Comparison of ENCODE assay signal across 9 cellular contexts in the genomic region with DNA sequence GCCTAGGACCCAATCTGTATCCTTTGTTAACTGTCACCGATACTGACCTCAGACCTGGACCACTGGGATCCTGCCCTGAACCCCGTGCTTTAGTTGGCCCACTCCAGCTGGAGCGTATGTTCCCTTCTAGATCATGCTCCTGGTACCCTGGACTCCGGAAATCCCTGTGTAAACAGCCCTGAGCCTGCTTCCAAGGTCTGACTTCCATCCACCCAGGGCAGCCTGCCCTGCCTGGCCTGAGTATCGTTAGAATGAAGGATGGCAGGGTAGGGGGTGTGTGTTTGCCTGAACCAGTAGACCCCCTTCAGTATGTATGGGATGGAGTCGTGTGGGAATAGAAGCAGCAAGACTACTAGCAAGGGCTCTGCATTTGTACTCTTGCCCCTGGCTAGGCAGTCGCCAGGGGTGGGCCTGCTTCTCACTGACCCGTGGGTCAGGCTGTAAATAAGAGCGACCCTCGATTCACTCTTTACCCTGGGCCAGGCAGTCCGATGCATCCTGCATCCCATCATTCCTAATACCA. TPM values are rescaled to one million over a fixed set of nuclear protein-coding genes. Genes with fewer than 3 reads are reported as not detected.
A peak's percentile ranks its signal among the peaks of the same experiment; 100 is the strongest.
DNase-seq lines count a peak whose midpoint lies in the region; ATAC-seq, FAIRE-seq and TF ChIP-seq lines count a peak whose summit lies in the region.
"Had no signal": no experiment of that assay in that cellular context is flagged by ENCODE, and none has a peak within 500 bp of the region (broad histone marks: within the 10 kb centered on the region; RNA-seq: fewer than 3 reads in every experiment).

No MANE protein-coding gene starts in this region.

- no peaks in the 10 kb centered on the region for H4K20me1 ChIP-seq in H1 (replicated peaks in 1 of 2; ENCODE audit: control insufficient read depth in 1 of 2, insufficient read depth in 2 of 2, low read length in 2 of 2)

- CTCF ChIA-PET in AG04450 (lab: Charles Lee), result interaction anchor here (3.1 kb wide), 1 partner anchor 51 kb away, joined by 20 read pairs; a partner anchor contains a TSS
- CTCF ChIA-PET in H1 (lab: Charles Lee; ENCODE audit: partially characterized antibody), result interaction anchor here (0.6 to 4.8 kb wide), 4 partner anchors 11 to 391 kb away, joined by 3 to 43 read pairs (median 4); no protein-coding TSS in a partner anchor

- peaks cover 4 to 15% of the 10 kb centered on the region in 2 experiments for H3K79me2 ChIP-seq in H1 (ENCODE audit: control insufficient read depth in 1 of 2, insufficient read depth in 2 of 2, low read length in 2 of 2)

- no peak for ATAC-seq in GM18873 (IDR thresholded peaks at IDR 0.05; ENCODE audit: low FRiP score, unreplicated experiment)

- no peak for FAIRE-seq in H1 (lab: Jason Lieb, UNC)

- H3K36me3 Mint-ChIP-seq in nephron (ENCODE audit: low read depth), result peaks cover 8% of the 10 kb centered on the region

- no peak overlapping the region for H3K23ac ChIP-seq in H1 (ENCODE audit: insufficient read length)

- H2BK20ac ChIP-seq in H1 (ENCODE audit: low read length), result no peak overlapping the region

- peaks cover 6% of the 10 kb centered on the region for H3K79me1 ChIP-seq in H1 (ENCODE audit: low read depth, low read length)

- peak overlapping the region; percentile 88; the same call in 1 of the 2 replicates for H2BK15ac ChIP-seq in H1 (ENCODE audit: low read length)

- WGBS in H1 (ENCODE audit: extremely low coverage in 1 of 2, insufficient coverage in 1 of 2, insufficient read length in 1 of 2, insufficient replicate concordance in 2 of 2, low coverage in 1 of 2, low lambda C conversion rate in 2 of 2, missing lambda C conversion rate in 1 of 2), 2 experiments, result 59% methylated on average over 11 of the region's 11 CpGs; no CpG with 5 or more reads in 1 of the 2 experiments

- POLR2A ChIA-PET in AG04450 (lab: Yijun Ruan, JAX) (no interaction called here), H1 (lab: Charles Lee; ENCODE audit: partially characterized antibody) (interaction anchor here (0.8 to 0.9 kb wide), 2 partner anchors 9 to 153 kb away, joined by 3 to 4 read pairs; no protein-coding TSS in a partner anchor)

- no peak for TF ChIP-seq EP300 in H1 (IDR thresholded peaks at IDR 0.05; ENCODE audit: borderline replicate concordance in 1 of 2, low read depth in 2 of 2, low read length in 2 of 2)

- TF ChIP-seq RAD21 in H1 (IDR thresholded peaks at IDR 0.05 in 1 of 2, conservative IDR thresholded peaks at IDR 0.05 in 1 of 2; ENCODE audit: low read depth in 2 of 2, low read length in 2 of 2), result no peak

- no peak overlapping the region for H3K56ac ChIP-seq in H1 (replicated peaks; ENCODE audit: insufficient read length, low read depth, low read length)

- no peaks in the 10 kb centered on the region for H3K27me3 Mint-ChIP-seq in nephron (ENCODE audit: low read depth)

- H3K9me3 Mint-ChIP-seq in nephron, result no peaks in the 10 kb centered on the region

- H2BK12ac ChIP-seq in H1 (ENCODE audit: low read depth, low read length), result peak overlapping the region; percentile 84; the same call in 1 of the 2 replicates

- no peak for TF ChIP-seq POLR2A in H1 (IDR thresholded peaks at IDR 0.05; ENCODE audit: control extremely low read depth in 1 of 2, low read depth in 2 of 2, low read length in 2 of 2)

- peaks cover 0 to 9% (median 4%) of the 10 kb centered on the region in 4 experiments; a peak in 5 of 8 replicates for H3K36me3 ChIP-seq in H1 (ENCODE audit: control insufficient read depth in 2 of 4, insufficient read depth in 4 of 4, low read length in 3 of 4)

- TF ChIP-seq CTCF in AG04450 (IDR thresholded peaks at IDR 0.05; ENCODE audit: low read depth, low read length), result no peak
- TF ChIP-seq CTCF in H1 (IDR thresholded peaks at IDR 0.05; ENCODE audit: control extremely low read depth in 1 of 3, insufficient read depth in 1 of 3, low read depth in 1 of 3, low read length in 3 of 3), result no peak
- TF ChIP-seq CTCF in nephron (IDR thresholded peaks at IDR 0.05; ENCODE audit: unreplicated experiment in 3 of 3), result no peak

- peak overlapping the region; percentile 68 for H3K4me3 ChIP-seq in AG04450 (ENCODE audit: low read depth, low read length)
- peak overlapping the region; percentile 50 to 98 (median 80) for H3K4me3 ChIP-seq in H1 (ENCODE audit: extremely low read depth in 1 of 4, insufficient read depth in 2 of 4, low read depth in 3 of 4, low read length in 4 of 4)

- H3K9me3 ChIP-seq in AG04450 (ENCODE audit: control insufficient read depth, insufficient read depth, low read length) (no peaks in the 10 kb centered on the region), H1 (ENCODE audit: insufficient read depth in 2 of 2, low read depth in 1 of 2, low read length in 1 of 2) (peaks cover 0 to 3% of the 10 kb centered on the region in 2 experiments; a peak in 1 of 4 replicates)

- 0 out of 2 replicates have a peak overlapping the region, but pooled peaks have one; percentile 30 for H2BK5ac ChIP-seq in H1 (ENCODE audit: low read depth, low read length)

- no peak overlapping the region for H3K27ac ChIP-seq in AG04450 (ENCODE audit: low read depth, low read length)
- H3K27ac ChIP-seq in H1 (ENCODE audit: low read depth, low read length), result no peak overlapping the region

- no peak overlapping the region for H3K14ac ChIP-seq in H1 (ENCODE audit: insufficient read length)

- no peak overlapping the region for H2AK5ac ChIP-seq in H1 (ENCODE audit: low read depth, low read length)

- no peak overlapping the region for H4K91ac ChIP-seq in H1 (replicated peaks; ENCODE audit: insufficient read length, low read length)

- H3K9ac ChIP-seq in H1 (replicated peaks in 1 of 4; ENCODE audit: extremely low read depth in 1 of 4, low read depth in 3 of 4, low read length in 3 of 4), result peak overlapping the region in 1 of 4 experiments; percentile 53; a peak in 2 of 7 replicates

- peak overlapping the region; percentile 66 for H2AFZ ChIP-seq in H1 (ENCODE audit: low read length)

- H3K4me2 ChIP-seq in H1 (ENCODE audit: insufficient read depth in 1 of 2, low read depth in 2 of 2, low read length in 2 of 2), result peak overlapping the region; percentile 78 to 100

- no peak overlapping the region for H4K5ac ChIP-seq in H1 (ENCODE audit: insufficient read length, low read depth, low read length)

- peaks cover 17% of the 10 kb centered on the region for H3K23me2 ChIP-seq in H1 (ENCODE audit: low read depth, low read length)

- H3K18ac ChIP-seq in H1 (ENCODE audit: extremely low read depth, low read length), result peak overlapping the region; percentile 87

- H3K27me3 ChIP-seq in AG04450 (ENCODE audit: control insufficient read depth, insufficient read depth, low read length) (no peaks in the 10 kb centered on the region), H1 (replicated peaks in 1 of 4; ENCODE audit: control insufficient read depth in 3 of 4, extremely low read depth in 1 of 4, insufficient read depth in 3 of 4, low read length in 3 of 4) (peaks cover 0 to 7% (median 6%) of the 10 kb centered on the region in 4 experiments; a peak in 3 of 7 replicates)

- peak overlapping the region; percentile 84 to 93 (median 87) for H3K27ac Mint-ChIP-seq in nephron

- peaks cover 4 to 22% (median 16%) of the 10 kb centered on the region in 4 experiments; a peak in 6 of 7 replicates for H3K4me1 ChIP-seq in H1 (replicated peaks in 1 of 4; ENCODE audit: control insufficient read depth in 3 of 4, insufficient read depth in 4 of 4, low read length in 3 of 4)

- peak overlapping the region; percentile 72 for H3K4ac ChIP-seq in H1 (replicated peaks; ENCODE audit: insufficient read length, low read depth, low read length)

- no peaks in the 10 kb centered on the region for H3K4me1 Mint-ChIP-seq in nephron

- no peak for DNase-seq in AG04450 (ENCODE audit: low read depth, low spot score)
- DNase-seq in HuH-7.5 (ENCODE audit: low spot score), result peak; percentile 40
- DNase-seq in H1 (ENCODE audit: low read depth in 1 of 2, low spot score in 2 of 2), result no peak
- DNase-seq in iPS-NIHi11 (ENCODE audit: low spot score), result no peak
- DNase-seq in NCI-H524 treated with DMSO at 0.1 percent for 48 hours (lab: John Stamatoyannopoulos, UW), result no peak
- DNase-seq in NCI-H526 (lab: John Stamatoyannopoulos, UW), result no peak
- DNase-seq: NCI-H226 had no signal

- no peak overlapping the region for H4K8ac ChIP-seq in H1 (ENCODE audit: extremely low read depth, insufficient read depth, low read length)

- H2BK120ac ChIP-seq in H1 (replicated peaks; ENCODE audit: low read depth, low read length), result peak overlapping the region; percentile 18

- H3K4me3 Mint-ChIP-seq in nephron, result peak overlapping the region; percentile 84 to 92 (median 91)

TF ChIP-seq in H1, 55 proteins besides CTCF, POLR2A, EP300 and RAD21 (continues in another document):
- TF ChIP-seq CHD2 (IDR thresholded peaks at IDR 0.05; ENCODE audit: low read length), result no peak
- TF ChIP-seq SIN3A (conservative IDR thresholded peaks at IDR 0.05 in 1 of 2, IDR thresholded peaks at IDR 0.05 in 1 of 2; ENCODE audit: low read depth in 1 of 2, low read length in 2 of 2), result no peak
- TF ChIP-seq CTBP2 (IDR thresholded peaks at IDR 0.05; ENCODE audit: borderline replicate concordance, insufficient read depth, insufficient read length, low read length), result no peak
- TF ChIP-seq SUZ12 (IDR thresholded peaks at IDR 0.05; ENCODE audit: low read length), result no peak
- TF ChIP-seq GTF2F1 (IDR thresholded peaks at IDR 0.05; ENCODE audit: borderline replicate concordance, low read depth, low read length), result no peak

RNA-seq across cellular contexts. Expression of a gene that starts 0.7 kb away (rescaled TPM):
- polyA plus RNA-seq in AG04450 (2011; rRNA removed) (260 and 304 TPM in 2 replicates), H1 (2011; rRNA removed) (232 and 292 TPM in 2 replicates)
- polyA minus RNA-seq in AG04450 (2011; rRNA and poly(A)+ RNA removed), result 179 and 273 TPM in 2 replicates
- 86.1 and 90.9 TPM in 2 replicates for total RNA-seq in H1 (2021; fragmentation: NEBNext Ultra II Directional; extraction: Animal tissue kit (Norgen Biotek cat#: 25700))
- 197 TPM for polyA plus RNA-seq in H1 (2011; cell fraction: cytosol; rRNA removed)
- 246 TPM for polyA plus RNA-seq in H1 (2011; cell fraction: nucleus; rRNA removed)
- polyA plus RNA-seq in H1 (2012, experiment 1 of 2), result 86.2 to 115 TPM (median 101 TPM) in 4 replicates
- polyA plus RNA-seq in H1 (2012, experiment 2 of 2), result 118 TPM
- polyA plus RNA-seq in H1 (2013, experiment 1 of 2), result 43.3 TPM
- polyA plus RNA-seq in H1 (2013, experiment 2 of 2), result 54.6 TPM
- polyA minus RNA-seq in H1 (2011; rRNA and poly(A)+ RNA removed), result 209 and 237 TPM in 2 replicates
- 66.1 TPM for polyA minus RNA-seq in H1 (2011; cell fraction: cytosol; rRNA and poly(A)+ RNA removed)
- 53.2 TPM for polyA minus RNA-seq in H1 (2011; cell fraction: nucleus; rRNA and poly(A)+ RNA removed)

RNA-seq across cellular contexts. Expression of a gene that starts 50.3 kb away (rescaled TPM):
- polyA plus RNA-seq in AG04450 (2011; rRNA removed) (1.1 and 1.2 TPM in 2 replicates), H1 (2011; rRNA removed) (6.5 and 7.8 TPM in 2 replicates)
- polyA minus RNA-seq in AG04450 (2011; rRNA and poly(A)+ RNA removed), result 1.00 and 1.7 TPM in 2 replicates
- total RNA-seq in H1 (2021; fragmentation: NEBNext Ultra II Directional; extraction: Animal tissue kit (Norgen Biotek cat#: 25700)), result 20.9 and 25.4 TPM in 2 replicates
- 9.5 TPM for polyA plus RNA-seq in H1 (2011; cell fraction: cytosol; rRNA removed)
- polyA plus RNA-seq in H1 (2011; cell fraction: nucleus; rRNA removed), result 9.2 TPM
- 12.3 to 17.1 TPM (median 13.8 TPM) in 4 replicates for polyA plus RNA-seq in H1 (2012, experiment 1 of 2)
- polyA plus RNA-seq in H1 (2012, experiment 2 of 2), result 4.1 TPM
- polyA plus RNA-seq in H1 (2013, experiment 1 of 2), result 11.4 TPM
- polyA plus RNA-seq in H1 (2013, experiment 2 of 2), result 8.4 TPM
- polyA minus RNA-seq in H1 (2011; rRNA and poly(A)+ RNA removed), result 27.6 and 44.0 TPM in 2 replicates
- 18.1 TPM for polyA minus RNA-seq in H1 (2011; cell fraction: cytosol; rRNA and poly(A)+ RNA removed)
- polyA minus RNA-seq in H1 (2011; cell fraction: nucleus; rRNA and poly(A)+ RNA removed), result 66.1 TPM
